ENCODE assay signal across 8 cellular contexts in the genomic region with DNA sequence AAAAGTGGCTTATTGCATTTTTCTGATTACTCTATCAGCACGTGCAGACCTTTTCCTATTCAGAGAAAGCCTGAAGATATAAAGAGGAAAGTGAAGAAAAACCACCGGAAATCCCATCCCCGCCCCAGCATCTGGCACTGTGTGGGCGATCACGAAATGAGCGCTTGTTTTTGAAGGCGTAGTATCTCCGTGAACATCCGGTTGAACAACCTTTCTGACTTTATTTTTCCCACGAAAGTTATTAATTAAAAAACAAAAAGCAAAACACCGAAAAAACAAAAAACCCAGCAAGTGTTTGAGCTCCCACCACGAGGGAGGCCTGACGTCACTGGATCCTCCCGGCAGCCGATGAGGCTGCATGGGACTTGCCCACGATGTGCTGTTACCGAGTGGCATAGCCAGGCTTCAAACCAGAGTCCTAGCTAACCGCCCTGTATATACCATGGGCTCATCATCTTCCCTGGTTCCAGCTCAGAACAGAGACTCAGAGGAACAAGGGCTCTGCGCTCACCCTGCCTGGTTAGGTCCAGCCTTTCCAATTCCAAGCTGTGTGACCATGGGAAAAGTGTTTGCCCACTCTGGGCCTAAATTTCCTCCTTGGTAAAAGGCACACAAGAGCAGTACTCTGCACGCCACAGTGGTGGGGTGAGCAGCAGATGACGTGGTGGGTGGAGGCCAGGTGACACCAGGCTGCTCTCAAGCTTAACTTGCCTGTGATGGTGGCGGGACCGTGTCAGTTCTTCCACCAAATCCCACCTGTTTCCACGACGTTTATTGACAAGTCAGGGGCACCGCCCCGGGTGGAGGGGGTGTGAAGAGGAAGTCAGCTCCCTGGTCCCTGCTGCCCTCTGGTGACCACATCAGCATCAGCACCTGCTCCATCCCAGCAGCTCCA. TPM values are rescaled to one million over a fixed set of nuclear protein-coding genes. Genes with fewer than 3 reads are reported as not detected.
DNase-seq lines count a peak whose midpoint lies in the region; ATAC-seq and TF ChIP-seq lines count a peak whose summit lies in the region.

No MANE protein-coding gene starts in this region.

- peak overlapping the region; percentile 95 for H3K27ac Mint-ChIP-seq in activated CD8-positive, alpha-beta memory T cell treated with anti-CD3 and anti-CD28 coated beads, Interleukin-2, amount 10 ng/mL, durations not matched to agents 7 days and 5 days
- H3K27ac Mint-ChIP-seq in endothelial cell (ENCODE audit: unreplicated experiment): no peak overlapping the region

- CTCF ChIA-PET in activated CD8-positive, alpha-beta memory T cell treated with anti-CD3 and anti-CD28 coated beads, Interleukin-2, amount 10 ng/mL, durations not matched to agents 7 days and 5 days (lab: Charles Lee): interaction anchor here (0.7 to 5.7 kb wide), 48 partner anchors 10 to 216 kb away, joined by 3 to 104 read pairs (median 5); partner anchors contain the start of genes GTF3C1, IL21R, KATNIP and KDM8

- H3K4me3 Mint-ChIP-seq in activated CD8-positive, alpha-beta memory T cell treated with anti-CD3 and anti-CD28 coated beads, Interleukin-2, amount 10 ng/mL, durations not matched to agents 7 days and 5 days: peak overlapping the region; percentile 49
- no peak overlapping the region for H3K4me3 Mint-ChIP-seq in endothelial cell (ENCODE audit: unreplicated experiment)

- H3K36me3 ChIP-seq in mucosa of descending colon (ENCODE audit: low read depth): no peaks in the 10 kb centered on the region

- H3K9me3 Mint-ChIP-seq in activated CD8-positive, alpha-beta memory T cell treated with anti-CD3 and anti-CD28 coated beads, Interleukin-2, amount 10 ng/mL, durations not matched to agents 7 days and 5 days (ENCODE audit: low read depth): peaks cover 9% of the 10 kb centered on the region
- H3K9me3 Mint-ChIP-seq in endothelial cell (ENCODE audit: unreplicated experiment): no peaks in the 10 kb centered on the region

- peaks cover 40% of the 10 kb centered on the region for H3K36me3 Mint-ChIP-seq in activated CD8-positive, alpha-beta memory T cell treated with anti-CD3 and anti-CD28 coated beads, Interleukin-2, amount 10 ng/mL, durations not matched to agents 7 days and 5 days
- peaks cover 4% of the 10 kb centered on the region for H3K36me3 Mint-ChIP-seq in endothelial cell (ENCODE audit: low read depth, unreplicated experiment)

- intact Hi-C loops in mucosa of descending colon (cut with DNase I, micrococcal nuclease): loop anchor here in 1 of 2 donors (5.0 kb wide), 2 partner anchors 135 to 190 kb away; no protein-coding TSS in a partner anchor

- peaks cover 36% of the 10 kb centered on the region for H3K4me1 Mint-ChIP-seq in activated CD8-positive, alpha-beta memory T cell treated with anti-CD3 and anti-CD28 coated beads, Interleukin-2, amount 10 ng/mL, durations not matched to agents 7 days and 5 days
- H3K4me1 Mint-ChIP-seq in endothelial cell (ENCODE audit: unreplicated experiment): no peaks in the 10 kb centered on the region

- no peaks in the 10 kb centered on the region for H3K27me3 Mint-ChIP-seq in activated CD8-positive, alpha-beta memory T cell treated with anti-CD3 and anti-CD28 coated beads, Interleukin-2, amount 10 ng/mL, durations not matched to agents 7 days and 5 days
- H3K27me3 Mint-ChIP-seq in endothelial cell (ENCODE audit: unreplicated experiment): peaks cover 8% of the 10 kb centered on the region

- no peak overlapping the region for H3K4me3 ChIP-seq in mucosa of descending colon

- DNase-seq in Ammon's horn (ENCODE audit: low spot score): peak; percentile 77
- peak; percentile 41 to 68 for DNase-seq in NOMO-1 (lab: John Stamatoyannopoulos, UW; ENCODE audit: unreplicated experiment in 2 of 2)
- DNase-seq in activated CD8-positive, alpha-beta memory T cell treated with anti-CD3 and anti-CD28 coated beads, Interleukin-2, amount 10 ng/mL, durations not matched to agents 7 days and 5 days: peak; percentile 92
- DNase-seq in endothelial cell (ENCODE audit: low spot score): peak; percentile 79
- DNase-seq in mucosa of descending colon: peak; percentile 87 to 92 (median 90)
- DNase-seq in stimulated activated CD8-positive, alpha-beta memory T cell treated with anti-CD3 and anti-CD28 coated beads, Interleukin-4, amount 100 ng/mL, for 1 hour (ENCODE audit: low read depth in 2 of 2, low spot score in 1 of 2): peak; percentile 71 to 84

- peaks cover 29% of the 10 kb centered on the region for H3K4me1 ChIP-seq in mucosa of descending colon (ENCODE audit: low read depth)

- peak; percentile 69 for ATAC-seq in GM19023 (IDR thresholded peaks at IDR 0.05; ENCODE audit: unreplicated experiment)
- peak; percentile 49 for ATAC-seq in HG03139 (IDR thresholded peaks at IDR 0.05; ENCODE audit: unreplicated experiment)
- peak; percentile 83 for ATAC-seq in activated CD8-positive, alpha-beta memory T cell treated with anti-CD3 and anti-CD28 coated beads, Interleukin-2, amount 10 ng/mL, durations not matched to agents 7 days and 5 days
- ATAC-seq in mucosa of descending colon: peak; percentile 82

- peak; percentile 62 for TF ChIP-seq CTCF in endothelial cell (IDR thresholded peaks at IDR 0.05; ENCODE audit: unreplicated experiment)
- peak; percentile 60 for TF ChIP-seq CTCF in mucosa of descending colon (IDR thresholded peaks at IDR 0.05)

- H3K9me3 ChIP-seq in mucosa of descending colon: no peaks in the 10 kb centered on the region

RNA-seq across cellular contexts. Expression of gene IL21R, which starts 34.3 kb away (rescaled TPM):
- 10 to 100 TPM; 24.6 to 38.0 TPM for total RNA-seq in activated CD8-positive, alpha-beta memory T cell treated with anti-CD3 and anti-CD28 coated beads, Interleukin-2, amount 10 ng/mL, durations not matched to agents 7 days and 5 days
- not detected for total RNA-seq in endothelial cell (ENCODE audit: unreplicated experiment)
- total RNA-seq in mucosa of descending colon: 1 to 10 TPM in 2 of 3 donors, under 1 TPM in 1; 0.47 to 1.4 (median 1.0) TPM

RNA-seq across cellular contexts. Expression of gene IL4R, which starts 53.9 kb away (rescaled TPM):
- total RNA-seq in activated CD8-positive, alpha-beta memory T cell treated with anti-CD3 and anti-CD28 coated beads, Interleukin-2, amount 10 ng/mL, durations not matched to agents 7 days and 5 days: 100 to 1,000 TPM; 155 to 190 TPM
- total RNA-seq in endothelial cell (ENCODE audit: unreplicated experiment) (45.7 TPM), mucosa of descending colon (100 to 1,000 TPM; 131 to 207 (median 164) TPM)

Comparison
In these comparisons a context has a peak if more than half of its experiments do, and no peak if none do; other contexts are left out.
1. RNA of gene IL21R, which starts 34.3 kb away (total RNA-seq): 24.6 to 38.0 TPM in activated CD8-positive, alpha-beta memory T cell treated with anti-CD3 and anti-CD28 coated beads, Interleukin-2, amount 10 ng/mL, durations not matched to agents 7 days and 5 days; 0.47 to 1.4 TPM in mucosa of descending colon and not detected in endothelial cell (single experiment); every median in the first group is over 10 times any median in the second.
2. Peak in every context shown above with its lines, with median percentiles within 50 percentile points of each other: DNase-seq and ATAC-seq.